1 cellular context compared by ENCODE assay signal in the genomic region with DNA sequence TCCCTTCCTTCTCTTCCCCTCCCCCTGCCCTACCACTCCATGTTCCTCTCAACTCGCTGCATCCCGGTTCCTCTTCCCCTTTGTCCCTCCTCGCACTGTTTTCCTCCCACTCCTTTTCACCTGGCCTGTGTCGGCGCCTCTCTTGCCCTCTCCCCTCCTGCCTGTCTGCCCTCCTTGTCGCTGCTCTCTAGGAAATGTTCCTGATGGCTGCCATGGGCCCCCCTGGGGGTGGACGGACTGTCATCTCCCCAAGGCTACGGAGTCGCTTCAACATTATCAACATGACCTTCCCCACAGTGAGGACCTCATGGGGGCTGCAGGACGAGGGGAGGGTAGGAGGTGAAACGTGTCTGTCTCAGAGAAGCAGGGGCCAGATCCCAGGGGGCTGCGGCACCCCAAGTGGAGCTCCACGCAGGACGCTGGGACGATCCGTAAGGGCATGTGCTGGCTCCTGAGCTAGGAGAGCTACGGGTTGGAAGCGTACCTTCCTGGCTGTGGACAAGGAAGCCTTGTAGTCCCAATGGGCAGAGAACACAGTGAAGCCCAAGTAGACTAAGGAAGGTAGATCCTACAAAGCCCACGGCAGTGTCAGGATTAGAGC.
TF ChIP-seq lines count a peak whose summit lies in the region.

No MANE protein-coding gene starts in this region.

TF ChIP-seq in WTC11, 78 proteins besides CTCF, POLR2A, EP300 and RAD21 (continued from another document):
- TF ChIP-seq, protein P1, sequence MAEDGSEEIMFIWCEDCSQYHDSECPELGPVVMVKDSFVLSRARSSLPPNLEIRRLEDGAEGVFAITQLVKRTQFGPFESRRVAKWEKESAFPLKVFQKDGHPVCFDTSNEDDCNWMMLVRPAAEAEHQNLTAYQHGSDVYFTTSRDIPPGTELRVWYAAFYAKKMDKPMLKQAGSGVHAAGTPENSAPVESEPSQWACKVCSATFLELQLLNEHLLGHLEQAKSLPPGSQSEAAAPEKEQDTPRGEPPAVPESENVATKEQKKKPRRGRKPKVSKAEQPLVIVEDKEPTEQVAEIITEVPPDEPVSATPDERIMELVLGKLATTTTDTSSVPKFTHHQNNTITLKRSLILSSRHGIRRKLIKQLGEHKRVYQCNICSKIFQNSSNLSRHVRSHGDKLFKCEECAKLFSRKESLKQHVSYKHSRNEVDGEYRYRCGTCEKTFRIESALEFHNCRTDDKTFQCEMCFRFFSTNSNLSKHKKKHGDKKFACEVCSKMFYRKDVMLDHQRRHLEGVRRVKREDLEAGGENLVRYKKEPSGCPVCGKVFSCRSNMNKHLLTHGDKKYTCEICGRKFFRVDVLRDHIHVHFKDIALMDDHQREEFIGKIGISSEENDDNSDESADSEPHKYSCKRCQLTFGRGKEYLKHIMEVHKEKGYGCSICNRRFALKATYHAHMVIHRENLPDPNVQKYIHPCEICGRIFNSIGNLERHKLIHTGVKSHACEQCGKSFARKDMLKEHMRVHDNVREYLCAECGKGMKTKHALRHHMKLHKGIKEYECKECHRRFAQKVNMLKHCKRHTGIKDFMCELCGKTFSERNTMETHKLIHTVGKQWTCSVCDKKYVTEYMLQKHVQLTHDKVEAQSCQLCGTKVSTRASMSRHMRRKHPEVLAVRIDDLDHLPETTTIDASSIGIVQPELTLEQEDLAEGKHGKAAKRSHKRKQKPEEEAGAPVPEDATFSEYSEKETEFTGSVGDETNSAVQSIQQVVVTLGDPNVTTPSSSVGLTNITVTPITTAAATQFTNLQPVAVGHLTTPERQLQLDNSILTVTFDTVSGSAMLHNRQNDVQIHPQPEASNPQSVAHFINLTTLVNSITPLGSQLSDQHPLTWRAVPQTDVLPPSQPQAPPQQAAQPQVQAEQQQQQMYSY (CRISPR knock-in tag; IDR thresholded peaks at IDR 0.05) = no peak
- TF ChIP-seq CREB1 (CRISPR knock-in tag; IDR thresholded peaks at IDR 0.05) = no peak
- no peak for TF ChIP-seq TP53 (CRISPR knock-in tag; IDR thresholded peaks at IDR 0.05)
- TF ChIP-seq ZNF671 (CRISPR knock-in tag; IDR thresholded peaks at IDR 0.05) = no peak
